In genomic region chr10:73785221-73785720, GRCh38 we compare ENCODE assay signal across 8 cellular contexts. TPM values are rescaled to one million over a fixed set of nuclear protein-coding genes. Genes with fewer than 3 reads are reported as not detected.
A peak's percentile ranks its signal among the peaks of the same experiment; 100 is the strongest.
DNase-seq lines count a peak whose midpoint lies in the region; ATAC-seq and TF ChIP-seq lines count a peak whose summit lies in the region.

Gene ZSWIM8, plus strand, starts transcription at chr10:73785606. Its CDS starts 273 bp downstream, at chr10:73785879.

- H3K27me3 ChIP-seq in BLaER1 (no peaks in the 10 kb centered on the region), layer of hippocampus (ENCODE audit: control insufficient read depth, insufficient read depth, low read length) (no peaks in the 10 kb centered on the region)

- peaks cover 55% of the 10 kb centered on the region for H3K4me1 Mint-ChIP-seq in activated CD4-positive, alpha-beta T cell treated with anti-CD3 and anti-CD28 coated beads, Interleukin-2, amount 10 ng/mL, durations not matched to agents 7 days and 5 days

- peaks cover 54% of the 10 kb centered on the region for H4K20me1 ChIP-seq in BLaER1

- H3K27ac ChIP-seq in BLaER1 (peak within 1 kb of the TSS; percentile 79), coronary artery (peak within 1 kb of the TSS; percentile 89 to 94), layer of hippocampus (ENCODE audit: low read depth, low read length) (peak within 1 kb of the TSS; percentile 95)

- no peaks in the 10 kb centered on the region for H3K9me3 Mint-ChIP-seq in activated CD4-positive, alpha-beta T cell treated with anti-CD3 and anti-CD28 coated beads, Interleukin-2, amount 10 ng/mL, durations not matched to agents 7 days and 5 days

- H3K4me3 Mint-ChIP-seq in activated CD4-positive, alpha-beta T cell treated with anti-CD3 and anti-CD28 coated beads, Interleukin-2, amount 10 ng/mL, durations not matched to agents 7 days and 5 days: peak within 1 kb of the TSS; percentile 82

- H3K27me3 Mint-ChIP-seq in activated CD4-positive, alpha-beta T cell treated with anti-CD3 and anti-CD28 coated beads, Interleukin-2, amount 10 ng/mL, durations not matched to agents 7 days and 5 days: no peaks in the 10 kb centered on the region

- peaks cover 17% of the 10 kb centered on the region for H3K36me3 Mint-ChIP-seq in activated CD4-positive, alpha-beta T cell treated with anti-CD3 and anti-CD28 coated beads, Interleukin-2, amount 10 ng/mL, durations not matched to agents 7 days and 5 days (ENCODE audit: low read depth)

- no peaks in the 10 kb centered on the region for H3K9me3 ChIP-seq in BLaER1

- POLR2A ChIA-PET in activated CD4-positive, alpha-beta T cell treated with anti-CD3 and anti-CD28 coated beads, Interleukin-2, amount 10 ng/mL, durations not matched to agents 7 days and 5 days (lab: Charles Lee): no interaction called here

- peaks cover 54% of the 10 kb centered on the region for H3K4me1 ChIP-seq in BLaER1

- peak within 1 kb of the TSS; percentile 90 for H3K4me3 ChIP-seq in BLaER1
- peak within 1 kb of the TSS; percentile 92 for H3K4me3 ChIP-seq in coronary artery

- no peak for TF ChIP-seq CTCF in coronary artery (IDR thresholded peaks at IDR 0.05)

- H3K4me2 ChIP-seq in BLaER1: peak within 1 kb of the TSS; percentile 98

- H3K9ac ChIP-seq in BLaER1: peak within 1 kb of the TSS; percentile 89

- peak; percentile 73 for ATAC-seq in GM19328 (IDR thresholded peaks at IDR 0.05; ENCODE audit: unreplicated experiment)
- peak; percentile 76 for ATAC-seq in HG03520 (IDR thresholded peaks at IDR 0.05; ENCODE audit: unreplicated experiment)

- peak within 1 kb of the TSS; percentile 98 for H3K27ac Mint-ChIP-seq in activated CD4-positive, alpha-beta T cell treated with anti-CD3 and anti-CD28 coated beads, Interleukin-2, amount 10 ng/mL, durations not matched to agents 7 days and 5 days

- CTCF ChIA-PET in activated CD4-positive, alpha-beta T cell treated with anti-CD3 and anti-CD28 coated beads, Interleukin-2, amount 10 ng/mL, durations not matched to agents 7 days and 5 days (lab: Charles Lee): interaction anchor here (1.2 to 11.8 kb wide), 6 partner anchors 11 to 34 kb away, joined by 3 to 103 read pairs (median 6); a partner anchor contains a TSS

- H3K36me3 ChIP-seq in BLaER1: peaks cover 21% of the 10 kb centered on the region

- DNase-seq in NCI-H69 (lab: John Stamatoyannopoulos, UW) (peak; percentile 91), coronary artery (ENCODE audit: low spot score) (peak; percentile 91)
- peak; percentile 89 for DNase-seq in activated CD4-positive, alpha-beta T cell treated with anti-CD3 and anti-CD28 coated beads, Interleukin-2, amount 10 ng/mL, durations not matched to agents 7 days and 5 days
- DNase-seq in stimulated activated CD4-positive, alpha-beta T cell treated with anti-CD3 and anti-CD28 coated beads, Interleukin-1b, Interleukin-23, amount 100 ng/mL, for 4 hours (ENCODE audit: low read depth in 2 of 2): peak; percentile 65 to 71

RNA-seq across cellular contexts. Expression of gene ZSWIM8, which starts in this region (rescaled TPM):
- total RNA-seq in activated CD4-positive, alpha-beta T cell treated with anti-CD3 and anti-CD28 coated beads, Interleukin-2, amount 10 ng/mL, durations not matched to agents 7 days and 5 days: 10 to 100 TPM; 79.2 to 87.3 TPM

Comparison
In these comparisons a context has a peak if more than half of its experiments do, and no peak if none do; other contexts are left out.
1. Peak in every context shown above with its lines: DNase-seq, ATAC-seq, H3K4me3 ChIP-seq and H3K27ac ChIP-seq.